In genomic region chr6:109008061-109008460, GRCh38 we compare ENCODE assay signal across 8 cellular contexts.
DNase-seq lines count a peak whose midpoint lies in the region; ATAC-seq and TF ChIP-seq lines count a peak whose summit lies in the region.

No MANE protein-coding gene starts in this region.

- DNase-seq in activated CD8-positive, alpha-beta memory T cell treated with anti-CD3 and anti-CD28 coated beads, Interleukin-2, amount 10 ng/mL, durations not matched to agents 7 days and 5 days, result no peak
- DNase-seq in activated CD8-positive, alpha-beta memory T cell treated with anti-CD3 and anti-CD28 coated beads for 24 hours, result no peak
- DNase-seq in activated CD8-positive, alpha-beta T cell treated with anti-CD3 and anti-CD28 coated beads for 36 hours, result no peak
- no peak for DNase-seq in immature natural killer cell
- no peak for DNase-seq in SJCRH30
- no peak for DNase-seq in iPS-NIHi7 (ENCODE audit: extremely low spot score)
- no peak for DNase-seq in NCI-H1105 treated with DMSO at 0.1 percent for 48 hours (lab: John Stamatoyannopoulos, UW)

- H3K27ac ChIP-seq in thymus (ENCODE audit: low read depth) (no peak overlapping the region), SJCRH30 (no peak overlapping the region)

- no peak for TF ChIP-seq CTCF in activated CD8-positive, alpha-beta T cell treated with anti-CD3 and anti-CD28 coated beads for 36 hours (IDR thresholded peaks at IDR 0.05)

- peaks cover 6% of the 10 kb centered on the region for H3K36me3 Mint-ChIP-seq in activated CD8-positive, alpha-beta memory T cell treated with anti-CD3 and anti-CD28 coated beads, Interleukin-2, amount 10 ng/mL, durations not matched to agents 7 days and 5 days
- H3K36me3 Mint-ChIP-seq in activated CD8-positive, alpha-beta T cell treated with anti-CD3 and anti-CD28 coated beads for 36 hours (ENCODE audit: low read depth), result no peaks in the 10 kb centered on the region
- H3K36me3 Mint-ChIP-seq in immature natural killer cell, result no peaks in the 10 kb centered on the region

- no peak for ATAC-seq in activated CD8-positive, alpha-beta memory T cell treated with anti-CD3 and anti-CD28 coated beads, Interleukin-2, amount 10 ng/mL, durations not matched to agents 7 days and 5 days
- no peak for ATAC-seq in activated CD8-positive, alpha-beta T cell treated with anti-CD3 and anti-CD28 coated beads for 36 hours

- H3K27me3 Mint-ChIP-seq in activated CD8-positive, alpha-beta memory T cell treated with anti-CD3 and anti-CD28 coated beads, Interleukin-2, amount 10 ng/mL, durations not matched to agents 7 days and 5 days, result no peaks in the 10 kb centered on the region
- no peaks in the 10 kb centered on the region for H3K27me3 Mint-ChIP-seq in activated CD8-positive, alpha-beta T cell treated with anti-CD3 and anti-CD28 coated beads for 36 hours
- peaks cover 3 to 5% (median 4%) of the 10 kb centered on the region in 3 donors for H3K27me3 Mint-ChIP-seq in immature natural killer cell (ENCODE audit: low read depth in 3 of 3)

- H3K36me3 ChIP-seq in thymus (ENCODE audit: control insufficient read depth, insufficient read depth) (no peaks in the 10 kb centered on the region), SJCRH30 (no peaks in the 10 kb centered on the region)

- intact Hi-C loops in activated CD8-positive, alpha-beta T cell treated with anti-CD3 and anti-CD28 coated beads for 36 hours (cut with micrococcal nuclease), result loop anchor here (5.0 kb wide), 1 partner anchor 54 kb away; no protein-coding TSS in a partner anchor

- H3K27ac Mint-ChIP-seq in activated CD8-positive, alpha-beta memory T cell treated with anti-CD3 and anti-CD28 coated beads, Interleukin-2, amount 10 ng/mL, durations not matched to agents 7 days and 5 days, result peak overlapping the region; percentile 95
- peak overlapping the region; percentile 31 for H3K27ac Mint-ChIP-seq in activated CD8-positive, alpha-beta T cell treated with anti-CD3 and anti-CD28 coated beads for 36 hours
- H3K27ac Mint-ChIP-seq in immature natural killer cell, result peak overlapping the region; percentile 90 to 99 (median 96)

- H3K4me1 ChIP-seq in thymus (ENCODE audit: control insufficient read depth, insufficient read depth, low read length) (peaks cover 6% of the 10 kb centered on the region), SJCRH30 (no peaks in the 10 kb centered on the region)

- H3K4me3 Mint-ChIP-seq in activated CD8-positive, alpha-beta memory T cell treated with anti-CD3 and anti-CD28 coated beads, Interleukin-2, amount 10 ng/mL, durations not matched to agents 7 days and 5 days, result peak overlapping the region; percentile 97
- peak overlapping the region; percentile 92 for H3K4me3 Mint-ChIP-seq in activated CD8-positive, alpha-beta T cell treated with anti-CD3 and anti-CD28 coated beads for 36 hours
- peak overlapping the region; percentile 91 to 99 (median 98) for H3K4me3 Mint-ChIP-seq in immature natural killer cell

- CTCF ChIA-PET in activated CD8-positive, alpha-beta memory T cell treated with anti-CD3 and anti-CD28 coated beads, Interleukin-2, amount 10 ng/mL, durations not matched to agents 7 days and 5 days (lab: Charles Lee), result interaction anchor here (1.1 to 2.6 kb wide), 3 partner anchors 14 to 86 kb away, joined by 3 to 8 read pairs (median 5); no protein-coding TSS in a partner anchor
- CTCF ChIA-PET in activated CD8-positive, alpha-beta T cell treated with anti-CD3 and anti-CD28 coated beads for 36 hours (lab: Charles Lee), result interaction anchor here (1.2 to 3.9 kb wide), 3 partner anchors 65 to 102 kb away, joined by 3 to 15 read pairs (median 5); no protein-coding TSS in a partner anchor

- H3K4me1 Mint-ChIP-seq in activated CD8-positive, alpha-beta memory T cell treated with anti-CD3 and anti-CD28 coated beads, Interleukin-2, amount 10 ng/mL, durations not matched to agents 7 days and 5 days, result peaks cover 52% of the 10 kb centered on the region
- H3K4me1 Mint-ChIP-seq in activated CD8-positive, alpha-beta T cell treated with anti-CD3 and anti-CD28 coated beads for 36 hours (ENCODE audit: low read depth), result peaks cover 55% of the 10 kb centered on the region
- peaks cover 60 to 69% of the 10 kb centered on the region in 2 donors for H3K4me1 Mint-ChIP-seq in immature natural killer cell

- POLR2A ChIA-PET in activated CD8-positive, alpha-beta T cell treated with anti-CD3 and anti-CD28 coated beads for 36 hours (lab: Charles Lee), result interaction anchor here (0.5 to 0.9 kb wide), 4 partner anchors 13 to 103 kb away, joined by 3 read pairs; no protein-coding TSS in a partner anchor

- H3K27me3 ChIP-seq in thymus (ENCODE audit: control insufficient read depth, insufficient read depth), result no peaks in the 10 kb centered on the region
- no peaks in the 10 kb centered on the region for H3K27me3 ChIP-seq in SJCRH30

- H3K4me3 ChIP-seq in thymus (ENCODE audit: low read length) (peak overlapping the region; percentile 34), SJCRH30 (no peak overlapping the region)

- WGBS in thymus, result 75% methylated on average over 4 of the region's 4 CpGs

- H3K9me3 ChIP-seq in thymus (ENCODE audit: control insufficient read depth) (no peaks in the 10 kb centered on the region), SJCRH30 (replicated peaks) (no peaks in the 10 kb centered on the region)

- H3K9me3 Mint-ChIP-seq in activated CD8-positive, alpha-beta memory T cell treated with anti-CD3 and anti-CD28 coated beads, Interleukin-2, amount 10 ng/mL, durations not matched to agents 7 days and 5 days (ENCODE audit: low read depth), result no peaks in the 10 kb centered on the region
- no peaks in the 10 kb centered on the region for H3K9me3 Mint-ChIP-seq in activated CD8-positive, alpha-beta T cell treated with anti-CD3 and anti-CD28 coated beads for 36 hours
- no peaks in the 10 kb centered on the region for H3K9me3 Mint-ChIP-seq in immature natural killer cell

Comparison
In these comparisons a context has a peak if more than half of its experiments do, and no peak if none do; other contexts are left out.
1. H3K27ac Mint-ChIP-seq: peak in every context shown above with its lines; median percentile 96 in immature natural killer cell; 95 in activated CD8-positive, alpha-beta memory T cell treated with anti-CD3 and anti-CD28 coated beads, Interleukin-2, amount 10 ng/mL, durations not matched to agents 7 days and 5 days; 31 in activated CD8-positive, alpha-beta T cell treated with anti-CD3 and anti-CD28 coated beads for 36 hours.